ENCODE assay signal across 20 cellular contexts in the genomic region with DNA sequence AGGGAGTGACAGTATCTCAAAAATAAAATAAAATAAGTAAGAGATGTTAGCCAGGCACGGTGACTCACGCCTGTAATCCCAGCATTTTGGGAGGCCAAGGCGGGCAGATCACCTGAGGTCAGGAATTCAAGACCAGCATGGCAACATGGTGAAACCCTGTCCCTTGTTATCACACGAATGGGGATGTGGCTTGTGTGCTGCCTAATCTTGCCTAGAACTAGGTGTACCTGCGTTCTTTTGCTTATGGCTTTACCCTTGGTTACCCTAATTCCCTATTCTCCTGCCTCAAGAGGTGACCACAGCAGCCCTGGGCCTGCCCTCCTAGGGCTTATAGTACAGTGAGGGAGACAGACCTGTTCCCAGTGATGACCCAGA. TPM values are rescaled to one million over a fixed set of nuclear protein-coding genes. Genes with fewer than 3 reads are reported as not detected.
DNase-seq lines count a peak whose midpoint lies in the region; ATAC-seq, FAIRE-seq and TF ChIP-seq lines count a peak whose summit lies in the region.
"Had no signal": no experiment of that assay in that cellular context is flagged by ENCODE, and none has a peak within 500 bp of the region (broad histone marks: within the 10 kb centered on the region; RNA-seq: fewer than 3 reads in every experiment).

No MANE protein-coding gene starts in this region.

- H4K20me1 ChIP-seq in HCT116 (ENCODE audit: insufficient read depth): no peaks in the 10 kb centered on the region
- H4K20me1 ChIP-seq in astrocyte (ENCODE audit: insufficient read depth, low read length): no peaks in the 10 kb centered on the region
- H4K20me1 ChIP-seq: BLaER1 had no signal

- WGBS in right lobe of liver (ENCODE audit: insufficient coverage, low coverage, low lambda C conversion rate, missing lambda C conversion rate): 90% methylated on average over 3 of the region's 5 CpGs
- WGBS in transverse colon (ENCODE audit: low coverage in 1 of 2), 2 donors: 84 to 100% methylated on average over 4 to 5 of the region's 5 CpGs

- DNase-seq in HCT116 (ENCODE audit: low read depth, low spot score) (no peak), astrocyte (ENCODE audit: low read depth) (no peak), right lobe of liver (no peak), transverse colon (no peak), glutamatergic neuron (no peak), HAP-1 (ENCODE audit: low spot score in 2 of 2) (no peak)
- DNase-seq: CD4-positive, alpha-beta memory T cell; GOT3; NCI-H1417; NCI-H187; NCI-H526 had no signal

- RAD21 ChIA-PET in HCT116 (lab: Charles Lee; ENCODE audit: low non-redundant PET in 1 of 2, low total read pairs in 2 of 2, uncharacterized antibody in 2 of 2, unreplicated experiment in 2 of 2): no interaction called here

- CTCF ChIA-PET in HCT116 (lab: Charles Lee): interaction anchor here (1.0 kb wide), 1 partner anchor 55 kb away, joined by 3 read pairs; no protein-coding TSS in a partner anchor

- H3K4me3 Mint-ChIP-seq in astrocyte (ENCODE audit: unreplicated experiment) (no peak overlapping the region), glutamatergic neuron (ENCODE audit: unreplicated experiment) (no peak overlapping the region)
- H3K4me3 Mint-ChIP-seq: CD4-positive, alpha-beta memory T cell had no signal

- H3K36me3 Mint-ChIP-seq in astrocyte (ENCODE audit: low read depth, unreplicated experiment): peaks cover 2% of the 10 kb centered on the region
- no peaks in the 10 kb centered on the region for H3K36me3 Mint-ChIP-seq in glutamatergic neuron (ENCODE audit: unreplicated experiment)
- H3K36me3 Mint-ChIP-seq: CD4-positive, alpha-beta memory T cell had no signal

- POLR2A ChIA-PET in HCT116 (lab: Charles Lee): interaction anchor here (0.6 kb wide), 1 partner anchor 34 kb away, joined by 3 read pairs; no protein-coding TSS in a partner anchor

- intact Hi-C loops in HCT116 (cut with micrococcal nuclease): no loop called here
- intact Hi-C loops in right lobe of liver (cut with DNase I): no loop called here
- intact Hi-C loops in transverse colon (cut with DNase I; ENCODE audit: low total_unique reads): no loop called here

- H3K27me3 ChIP-seq in HCT116 (ENCODE audit: insufficient read depth, low read length) (no peaks in the 10 kb centered on the region), astrocyte (ENCODE audit: insufficient read depth, low read length) (no peaks in the 10 kb centered on the region), right lobe of liver (no peaks in the 10 kb centered on the region), transverse colon (no peaks in the 10 kb centered on the region), HAP-1 (ENCODE audit: low read depth) (no peaks in the 10 kb centered on the region)
- H3K27me3 ChIP-seq: BLaER1 had no signal

- H3K27ac Mint-ChIP-seq in astrocyte (ENCODE audit: unreplicated experiment) (peak overlapping the region; percentile 47), glutamatergic neuron (ENCODE audit: unreplicated experiment) (no peak overlapping the region)

- H3K9me2 ChIP-seq in HCT116 (ENCODE audit: insufficient read depth): no peaks in the 10 kb centered on the region

- H3K79me2 ChIP-seq in HCT116 (ENCODE audit: insufficient read depth, low read length) (no peaks in the 10 kb centered on the region), astrocyte (ENCODE audit: insufficient read depth, low read length) (no peaks in the 10 kb centered on the region)

- H3K36me3 ChIP-seq in HCT116 (ENCODE audit: control insufficient read depth in 1 of 2, insufficient read depth in 2 of 2, low read length in 2 of 2): 0 out of 4 replicates have a peak, but pooled peaks cover 0 to 4% of the 10 kb centered on the region in 2 experiments
- no peaks in the 10 kb centered on the region for H3K36me3 ChIP-seq in astrocyte (ENCODE audit: insufficient read depth, low read length)
- no peaks in the 10 kb centered on the region for H3K36me3 ChIP-seq in right lobe of liver
- no peaks in the 10 kb centered on the region for H3K36me3 ChIP-seq in transverse colon
- no peaks in the 10 kb centered on the region for H3K36me3 ChIP-seq in HAP-1 (replicated peaks)
- H3K36me3 ChIP-seq: BLaER1 had no signal

- H3K9me3 ChIP-seq in HCT116 (ENCODE audit: control insufficient read depth in 1 of 2, insufficient read depth in 1 of 2, low read depth in 1 of 2, low read length in 2 of 2): no peaks in the 10 kb centered on the region
- H3K9me3 ChIP-seq in astrocyte (ENCODE audit: insufficient read depth, low read depth, low read length): no peaks in the 10 kb centered on the region
- no peaks in the 10 kb centered on the region for H3K9me3 ChIP-seq in right lobe of liver
- no peaks in the 10 kb centered on the region for H3K9me3 ChIP-seq in transverse colon
- H3K9me3 ChIP-seq in HAP-1: no peaks in the 10 kb centered on the region
- H3K9me3 ChIP-seq: BLaER1 had no signal

- no TSS peak for BruUV-seq in HCT116 (replicated peaks; lab: Mats Ljungman, UMichigan)

- H3K27ac ChIP-seq in HCT116 (ENCODE audit: low read depth, low read length) (no peak overlapping the region), astrocyte (ENCODE audit: low read depth, low read length) (no peak overlapping the region), right lobe of liver (peak overlapping the region in 2 of 3 donors; percentile 72 to 76), transverse colon (peak overlapping the region; percentile 25 to 72 (median 66))
- H3K27ac ChIP-seq: BLaER1, KMS-11 had no signal

- TF ChIP-seq POLR2A in HCT116 (IDR thresholded peaks at IDR 0.05; ENCODE audit: borderline replicate concordance, extremely low read depth, insufficient read depth, insufficient read length): no peak
- TF ChIP-seq POLR2A in right lobe of liver (IDR thresholded peaks at IDR 0.05): no peak
- TF ChIP-seq POLR2A in transverse colon (IDR thresholded peaks at IDR 0.05): no peak

- H3K27me3 Mint-ChIP-seq in astrocyte (ENCODE audit: low read depth, unreplicated experiment) (peaks cover 7% of the 10 kb centered on the region), glutamatergic neuron (ENCODE audit: unreplicated experiment) (no peaks in the 10 kb centered on the region)

- in situ Hi-C loops in transverse colon (cut with MboI; ENCODE audit: low pct_ligation_motif_present in 1 of 4, low pct_unique_long_range_greater_than_20kb in 1 of 4, low sequenced_read_pairs in 3 of 4) (no loop called here), HAP-1 (cut with MboI; ENCODE audit: low sequenced_read_pairs) (no loop called here)

- TF ChIP-seq CTCF in HCT116 (IDR thresholded peaks at IDR 0.05 in 2 of 3, conservative IDR thresholded peaks at IDR 0.05 in 1 of 3; ENCODE audit: borderline replicate concordance in 1 of 3, insufficient read depth in 1 of 3, low read depth in 2 of 3, low read length in 2 of 3) (no peak), astrocyte (IDR thresholded peaks at IDR 0.05; ENCODE audit: insufficient read depth, low read depth, low read length) (no peak), right lobe of liver (IDR thresholded peaks at IDR 0.05) (no peak), transverse colon (IDR thresholded peaks at IDR 0.05) (no peak), glutamatergic neuron (IDR thresholded peaks at IDR 0.05; ENCODE audit: partially characterized antibody, unreplicated experiment) (no peak)

- ATAC-seq in HCT116: no peak
- ATAC-seq in right lobe of liver: peak in 1 of 4 donors; percentile 9
- ATAC-seq in HG02678 (IDR thresholded peaks at IDR 0.05; ENCODE audit: unreplicated experiment): no peak
- ATAC-seq: Panc1, Right ventricle myocardium inferior had no signal

- H3K9me3 Mint-ChIP-seq in astrocyte (ENCODE audit: unreplicated experiment) (peaks cover 6% of the 10 kb centered on the region), glutamatergic neuron (ENCODE audit: unreplicated experiment) (no peaks in the 10 kb centered on the region)

- H2AFZ ChIP-seq in HCT116 (ENCODE audit: low read depth, low read length, poor library complexity, severe bottlenecking) (no peak overlapping the region), astrocyte (ENCODE audit: low read depth, low read length) (no peak overlapping the region)

- no peak for TF ChIP-seq RAD21 in HCT116 (IDR thresholded peaks at IDR 0.05; ENCODE audit: low read depth)

- H3K4me1 ChIP-seq in HCT116 (ENCODE audit: control insufficient read depth in 1 of 2, insufficient read depth in 2 of 2, low read length in 2 of 2) (peaks cover 0 to 23% of the 10 kb centered on the region in 2 experiments; a peak in 3 of 4 replicates), astrocyte (ENCODE audit: insufficient read depth, low read length) (peaks cover 13% of the 10 kb centered on the region), right lobe of liver (peaks cover 0 to 52% (median 12%) of the 10 kb centered on the region in 4 donors), transverse colon (peaks cover 0 to 55% (median 20%) of the 10 kb centered on the region in 4 donors), HAP-1 (peaks cover 6% of the 10 kb centered on the region)
- H3K4me1 ChIP-seq: BLaER1 had no signal

- H3K4me2 ChIP-seq in HCT116 (ENCODE audit: low read length) (peak overlapping the region; percentile 37), astrocyte (ENCODE audit: low read length) (no peak overlapping the region)
- H3K4me2 ChIP-seq: BLaER1, KMS-11 had no signal

- H3K4me1 Mint-ChIP-seq in astrocyte (ENCODE audit: low read depth, unreplicated experiment) (peaks cover 13% of the 10 kb centered on the region), glutamatergic neuron (ENCODE audit: low read depth, unreplicated experiment) (peaks cover 4% of the 10 kb centered on the region)
- H3K4me1 Mint-ChIP-seq: CD4-positive, alpha-beta memory T cell had no signal

- 0 out of 2 replicates have a peak overlapping the region, but pooled peaks have one; percentile 7 for H3K9ac ChIP-seq in HCT116 (ENCODE audit: low read length)
- no peak overlapping the region for H3K9ac ChIP-seq in astrocyte (ENCODE audit: low read length)
- H3K9ac ChIP-seq: BLaER1, KMS-11 had no signal

- no peak for TF ChIP-seq EP300 in transverse colon (IDR thresholded peaks at IDR 0.05; ENCODE audit: low read depth)

- H3K4me3 ChIP-seq in HCT116 (replicated peaks in 1 of 2; ENCODE audit: low read depth in 1 of 2, low read length in 2 of 2) (no peak overlapping the region), astrocyte (ENCODE audit: insufficient read depth, low read depth, low read length) (no peak overlapping the region), right lobe of liver (no peak overlapping the region), transverse colon (no peak overlapping the region), HAP-1 (no peak overlapping the region)
- H3K4me3 ChIP-seq: BLaER1 had no signal

- FAIRE-seq in astrocyte (lab: Jason Lieb, UNC): no peak
- FAIRE-seq: GM12891, GM19239 had no signal

RNA-seq across cellular contexts. Expression of a gene that starts 6.3 kb away (rescaled TPM):
- total RNA-seq in HCT116 (2021; ENCODE audit: unreplicated experiment): 62.0 TPM
- 73.6 and 73.8 TPM in 2 replicates for polyA plus RNA-seq in HCT116 (2012)
- total RNA-seq in astrocyte: 81.6 and 83.5 TPM in 2 replicates
- total RNA-seq in right lobe of liver: 10 to 100 TPM; 26.6 to 66.6 (median 55.5) TPM
- 10 to 100 TPM; 26.2 to 49.0 (median 33.3) TPM for total RNA-seq in transverse colon
- total RNA-seq in glutamatergic neuron (ENCODE audit: unreplicated experiment): 14.8 TPM

RNA-seq across cellular contexts. Expression of a gene that starts 24.0 kb away (rescaled TPM):
- total RNA-seq in HCT116 (2021; ENCODE audit: unreplicated experiment): not detected
- not detected in 2 replicates for polyA plus RNA-seq in HCT116 (2012)
- total RNA-seq in astrocyte: not detected in 2 replicates
- 10 to 100 TPM in 3 of 6 experiments, 1 to 10 TPM in 3; 4.4 to 15.2 (median 9.0) TPM for total RNA-seq in right lobe of liver
- total RNA-seq in transverse colon: not detected
- not detected for total RNA-seq in glutamatergic neuron (ENCODE audit: unreplicated experiment)
- total RNA-seq: A673; CD4-positive, alpha-beta memory T cell; Right ventricle myocardium inferior; SK-MEL-5 had no signal
- polyA plus RNA-seq: CD4-positive, alpha-beta memory T cell had no signal

RNA-seq across cellular contexts. Expression of a gene that starts 33.9 kb away (rescaled TPM):
- 4.0 TPM for total RNA-seq in HCT116 (2021; ENCODE audit: unreplicated experiment)
- polyA plus RNA-seq in HCT116 (2012): 5.7 and 6.6 TPM in 2 replicates
- total RNA-seq in astrocyte: 5.8 and 8.0 TPM in 2 replicates
- 1 to 10 TPM; 3.3 to 9.0 (median 4.5) TPM for total RNA-seq in right lobe of liver
- total RNA-seq in transverse colon: 10 to 100 TPM in 2 of 4 donors, 1 to 10 TPM in 2; 3.8 to 19.1 (median 9.9) TPM
- total RNA-seq in glutamatergic neuron (ENCODE audit: unreplicated experiment): 1.5 TPM
- polyA plus RNA-seq: CD4-positive, alpha-beta memory T cell had no signal

Comparison
In these comparisons a context has a peak if more than half of its experiments do, and no peak if none do; other contexts are left out.
1. H3K27ac ChIP-seq: peak in right lobe of liver (2 of 3) and transverse colon (4 of 4); none in HCT116 (single experiment) and astrocyte (single experiment).